ENCODE assay signal across 24 cellular contexts in genomic region chr3:123711356-123711755, GRCh38.
"Had no signal": no experiment of that assay in that cellular context is flagged by ENCODE, and none has a peak within 500 bp of the region (broad histone marks: within the 10 kb centered on the region; RNA-seq: fewer than 3 reads in every experiment).

No MANE protein-coding gene starts in this region.

- H3K9me3 Mint-ChIP-seq: activated naive CD8-positive, alpha-beta T cell treated with anti-CD3 and anti-CD28 coated beads for 36 hours; activated T-cell treated with anti-CD3 and anti-CD28 coated beads, Interleukin-2, amount 50 U/mL, for 4 hours; effector memory CD8-positive, alpha-beta T cell; mesothelial cell of epicardium; naive thymus-derived CD8-positive, alpha-beta T cell; T-helper 1 cell treated with Interleukin-12 subunit alpha and Interleukin-12 subunit beta and Interleukin-4 antibody, amounts not matched to agents 30 μg/mL and 1 μg/mL, for 36 hours; WTC11 had no signal

- H3K4me1 ChIP-seq: pancreas, psoas muscle, vagina had no signal

- H3K36me3 Mint-ChIP-seq: activated naive CD8-positive, alpha-beta T cell treated with anti-CD3 and anti-CD28 coated beads for 36 hours; mesothelial cell of epicardium; naive thymus-derived CD8-positive, alpha-beta T cell; WTC11 had no signal

- H3K4me3 ChIP-seq: dorsolateral prefrontal cortex, heart left ventricle, pancreas, psoas muscle, right atrium auricular region, transverse colon, vagina had no signal

- H3K9me3 ChIP-seq: heart left ventricle, pancreas, psoas muscle, right atrium auricular region, transverse colon, vagina had no signal

- H3K27me3 Mint-ChIP-seq: activated naive CD8-positive, alpha-beta T cell treated with anti-CD3 and anti-CD28 coated beads for 36 hours had no signal

- H3K27ac ChIP-seq: pancreas, psoas muscle, right atrium auricular region had no signal

- DNase-seq: activated CD4-positive, alpha-beta T cell treated with anti-CD3 and anti-CD28 coated beads, Interleukin-2, amount 50 U/mL, for 4 hours; activated CD8-positive, alpha-beta memory T cell treated with anti-CD3 and anti-CD28 coated beads, Interleukin-2, amount 50 U/mL, for 48 hours; activated naive CD4-positive, alpha-beta T cell treated with Interleukin-2 at 50 U/mL for 16 hours; activated naive CD8-positive, alpha-beta T cell treated with anti-CD3 and anti-CD28 coated beads for 36 hours; activated T-cell treated with anti-CD3 and anti-CD28 coated beads, Interleukin-2, amount 50 U/mL, for 4 hours; amniotic stem cell; effector memory CD8-positive, alpha-beta T cell; heart left ventricle; left colon; naive thymus-derived CD8-positive, alpha-beta T cell; pancreas; psoas muscle; stimulated activated CD4-positive, alpha-beta T cell treated with anti-CD3 and anti-CD28 coated beads, Interleukin-4, amount 100 ng/mL, for 24 hours; stimulated activated naive CD4-positive, alpha-beta T cell treated with Interleukin-2 at 50 U/mL for 16 hours; substantia nigra; T1000; transverse colon had no signal

- H3K36me3 ChIP-seq: heart left ventricle, pancreas, right atrium auricular region, transverse colon, vagina had no signal

- H3K4me1 Mint-ChIP-seq: activated naive CD8-positive, alpha-beta T cell treated with anti-CD3 and anti-CD28 coated beads for 36 hours; naive thymus-derived CD8-positive, alpha-beta T cell had no signal

- H3K27ac Mint-ChIP-seq: activated naive CD8-positive, alpha-beta T cell treated with anti-CD3 and anti-CD28 coated beads for 36 hours; effector memory CD8-positive, alpha-beta T cell; mesothelial cell of epicardium; naive thymus-derived CD8-positive, alpha-beta T cell; T-helper 1 cell treated with Interleukin-12 subunit alpha and Interleukin-12 subunit beta and Interleukin-4 antibody, amounts not matched to agents 30 μg/mL and 1 μg/mL, for 36 hours; WTC11 had no signal

- ATAC-seq: activated T-cell treated with anti-CD3 and anti-CD28 coated beads, Interleukin-2, amount 50 U/mL, for 4 hours; effector memory CD8-positive, alpha-beta T cell; esophagus mucosa; left colon; naive thymus-derived CD8-positive, alpha-beta T cell; psoas muscle had no signal

- H3K27me3 ChIP-seq: dorsolateral prefrontal cortex, heart left ventricle, pancreas, right atrium auricular region, transverse colon, vagina had no signal

- H3K4me3 Mint-ChIP-seq: activated naive CD8-positive, alpha-beta T cell treated with anti-CD3 and anti-CD28 coated beads for 36 hours; activated T-cell treated with anti-CD3 and anti-CD28 coated beads, Interleukin-2, amount 50 U/mL, for 4 hours; effector memory CD8-positive, alpha-beta T cell; mesothelial cell of epicardium; naive thymus-derived CD8-positive, alpha-beta T cell; T-helper 1 cell treated with Interleukin-12 subunit alpha and Interleukin-12 subunit beta and Interleukin-4 antibody, amounts not matched to agents 30 μg/mL and 1 μg/mL, for 36 hours; WTC11 had no signal
